In genomic region chrX:24282381-24283121, GRCh38 we compare ENCODE assay signal across 14 cellular contexts. TPM values are rescaled to one million over a fixed set of nuclear protein-coding genes. Genes with fewer than 3 reads are reported as not detected.
DNase-seq lines count a peak whose midpoint lies in the region; ATAC-seq, FAIRE-seq and TF ChIP-seq lines count a peak whose summit lies in the region.
"Had no signal": no experiment of that assay in that cellular context is flagged by ENCODE, and none has a peak within 500 bp of the region (broad histone marks: within the 10 kb centered on the region; RNA-seq: fewer than 3 reads in every experiment).

No MANE protein-coding gene starts in this region.

- no peak overlapping the region for H3K4me3 ChIP-seq in cardiac muscle cell
- no peak overlapping the region for H3K4me3 ChIP-seq in heart right ventricle
- H3K4me3 ChIP-seq in kidney (ENCODE audit: low read length in 2 of 2): no peak overlapping the region
- H3K4me3 ChIP-seq in prostate gland: no peak overlapping the region
- no peak overlapping the region for H3K4me3 ChIP-seq in esophagus squamous epithelium

- H3K4me1 ChIP-seq in cardiac muscle cell (ENCODE audit: low read depth): peaks cover 15% of the 10 kb centered on the region
- H3K4me1 ChIP-seq in heart right ventricle: no peaks in the 10 kb centered on the region
- H3K4me1 ChIP-seq in kidney (ENCODE audit: control insufficient read depth in 1 of 2, insufficient read depth in 1 of 2, low read depth in 1 of 2, low read length in 2 of 2): peaks cover 0 to 2% of the 10 kb centered on the region in 2 donors
- no peaks in the 10 kb centered on the region for H3K4me1 ChIP-seq in prostate gland (replicated peaks)
- no peaks in the 10 kb centered on the region for H3K4me1 ChIP-seq in esophagus squamous epithelium

- no peak for TF ChIP-seq POLR2A in prostate gland (IDR thresholded peaks at IDR 0.05)
- no peak for TF ChIP-seq POLR2A in esophagus squamous epithelium (IDR thresholded peaks at IDR 0.05)

- ATAC-seq in heart right ventricle (no peak), WTC11 (peak; percentile 65), GM21447 (IDR thresholded peaks at IDR 0.05; ENCODE audit: unreplicated experiment) (no peak)
- ATAC-seq: PC-3 had no signal

- TF ChIP-seq CTCF in cardiac muscle cell (IDR thresholded peaks at IDR 0.05; ENCODE audit: low read depth, low read length): no peak
- no peak for TF ChIP-seq CTCF in heart right ventricle (IDR thresholded peaks at IDR 0.05)
- TF ChIP-seq CTCF in WTC11 (IDR thresholded peaks at IDR 0.05): no peak
- TF ChIP-seq CTCF in kidney (IDR thresholded peaks at IDR 0.05; ENCODE audit: borderline replicate concordance, extremely low read depth, insufficient read depth): no peak
- no peak for TF ChIP-seq CTCF in prostate gland (IDR thresholded peaks at IDR 0.05)
- TF ChIP-seq CTCF in esophagus squamous epithelium (IDR thresholded peaks at IDR 0.05): no peak

- peaks cover 29% of the 10 kb centered on the region for H3K4me1 Mint-ChIP-seq in WTC11

- intact Hi-C loops in heart right ventricle (cut with DNase I): no loop called here
- intact Hi-C loops in kidney (cut with DNase I): no loop called here
- intact Hi-C loops in prostate gland (cut with DNase I): no loop called here
- intact Hi-C loops in esophagus squamous epithelium (cut with DNase I): no loop called here

- H3K27me3 Mint-ChIP-seq in WTC11 (ENCODE audit: low read depth): no peaks in the 10 kb centered on the region

- H3K27ac ChIP-seq in cardiac muscle cell (no peak overlapping the region), heart right ventricle (peak overlapping the region in 1 of 10 donors; percentile 15), kidney (ENCODE audit: low read depth in 2 of 2, low read length in 2 of 2) (no peak overlapping the region), prostate gland (no peak overlapping the region), esophagus squamous epithelium (peak overlapping the region in 2 of 4 donors; percentile 22 to 61)

- no peaks in the 10 kb centered on the region for H3K36me3 Mint-ChIP-seq in WTC11

- H3K27ac Mint-ChIP-seq in WTC11: peak overlapping the region; percentile 42

- peak; percentile 84 for FAIRE-seq in kidney (lab: Jason Lieb, UNC)

- no peaks in the 10 kb centered on the region for H3K27me3 ChIP-seq in cardiac muscle cell
- peaks cover 0 to 89% (median 0%) of the 10 kb centered on the region in 7 donors for H3K27me3 ChIP-seq in heart right ventricle
- H3K27me3 ChIP-seq in prostate gland (replicated peaks; ENCODE audit: insufficient read depth): no peaks in the 10 kb centered on the region
- H3K27me3 ChIP-seq in esophagus squamous epithelium: no peaks in the 10 kb centered on the region

- H3K9me3 Mint-ChIP-seq in WTC11: no peaks in the 10 kb centered on the region

- WGBS in heart right ventricle, 2 donors: 31 to 40% methylated on average over 12 of the region's 12 CpGs
- WGBS in prostate gland: 22% methylated on average over 12 of the region's 12 CpGs
- 41 to 51% methylated on average over 11 to 12 of the region's 12 CpGs for WGBS in esophagus squamous epithelium, 2 donors

- no peak overlapping the region for H3K9ac ChIP-seq in kidney (ENCODE audit: low read length in 2 of 2)

- POLR2A ChIA-PET in WTC11 (lab: Charles Lee): no interaction called here

- H3K36me3 ChIP-seq in cardiac muscle cell (no peaks in the 10 kb centered on the region), heart right ventricle (no peaks in the 10 kb centered on the region), kidney (ENCODE audit: control insufficient read depth in 1 of 2, insufficient read depth in 2 of 2, low read length in 2 of 2) (no peaks in the 10 kb centered on the region), prostate gland (no peaks in the 10 kb centered on the region), esophagus squamous epithelium (no peaks in the 10 kb centered on the region)

- CTCF ChIA-PET in WTC11 (lab: Charles Lee): interaction anchor here (0.6 to 1.4 kb wide), 6 partner anchors 12 to 704 kb away, joined by 3 to 5 read pairs (median 3); no protein-coding TSS in a partner anchor

- peak overlapping the region; percentile 36; the same call in 1 of the 2 replicates for H3K4me3 Mint-ChIP-seq in WTC11

- DNase-seq in cardiac muscle cell (ENCODE audit: low read depth in 1 of 2, low spot score in 1 of 2) (peak; percentile 46 to 69), heart right ventricle (no peak), WTC11 (ENCODE audit: low spot score) (no peak), kidney (no peak), mesenteric fat pad (ENCODE audit: low spot score) (no peak), prostate gland (ENCODE audit: low spot score) (no peak), esophagus squamous epithelium (lab: John Stamatoyannopoulos, UW) (no peak)
- DNase-seq: activated CD4-positive, CD25-positive, alpha-beta regulatory T cell; effector CD8-positive, alpha-beta T cell; NCI-H1105 treated with DMSO at 0.1 percent for 48 hours; PC-3; right cardiac atrium had no signal

- H3K9me3 ChIP-seq in cardiac muscle cell (ENCODE audit: low read depth) (no peaks in the 10 kb centered on the region), heart right ventricle (no peaks in the 10 kb centered on the region), kidney (ENCODE audit: control insufficient read depth in 1 of 2, low read length in 2 of 2) (no peaks in the 10 kb centered on the region), prostate gland (no peaks in the 10 kb centered on the region), esophagus squamous epithelium (no peaks in the 10 kb centered on the region)

TF ChIP-seq in WTC11, 78 proteins besides CTCF, POLR2A, EP300 and RAD21:
- TF ChIP-seq JAZF1 (CRISPR knock-in tag; IDR thresholded peaks at IDR 0.05) (no peak), ZBTB21 (CRISPR knock-in tag; IDR thresholded peaks at IDR 0.05; ENCODE audit: borderline replicate concordance) (no peak), GABPB1 (CRISPR knock-in tag; IDR thresholded peaks at IDR 0.05) (no peak), HMGA2 (CRISPR knock-in tag; IDR thresholded peaks at IDR 0.05) (no peak), ZSCAN18 (CRISPR knock-in tag; IDR thresholded peaks at IDR 0.05) (no peak), ZNF423 (CRISPR knock-in tag; IDR thresholded peaks at IDR 0.05) (no peak), CBFB (CRISPR knock-in tag; IDR thresholded peaks at IDR 0.05; ENCODE audit: low read depth) (no peak)
- TF ChIP-seq, protein P1, sequence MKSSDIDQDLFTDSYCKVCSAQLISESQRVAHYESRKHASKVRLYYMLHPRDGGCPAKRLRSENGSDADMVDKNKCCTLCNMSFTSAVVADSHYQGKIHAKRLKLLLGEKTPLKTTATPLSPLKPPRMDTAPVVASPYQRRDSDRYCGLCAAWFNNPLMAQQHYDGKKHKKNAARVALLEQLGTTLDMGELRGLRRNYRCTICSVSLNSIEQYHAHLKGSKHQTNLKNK (CRISPR knock-in tag; IDR thresholded peaks at IDR 0.05): no peak
- TF ChIP-seq, protein P2, sequence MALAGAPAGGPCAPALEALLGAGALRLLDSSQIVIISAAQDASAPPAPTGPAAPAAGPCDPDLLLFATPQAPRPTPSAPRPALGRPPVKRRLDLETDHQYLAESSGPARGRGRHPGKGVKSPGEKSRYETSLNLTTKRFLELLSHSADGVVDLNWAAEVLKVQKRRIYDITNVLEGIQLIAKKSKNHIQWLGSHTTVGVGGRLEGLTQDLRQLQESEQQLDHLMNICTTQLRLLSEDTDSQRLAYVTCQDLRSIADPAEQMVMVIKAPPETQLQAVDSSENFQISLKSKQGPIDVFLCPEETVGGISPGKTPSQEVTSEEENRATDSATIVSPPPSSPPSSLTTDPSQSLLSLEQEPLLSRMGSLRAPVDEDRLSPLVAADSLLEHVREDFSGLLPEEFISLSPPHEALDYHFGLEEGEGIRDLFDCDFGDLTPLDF (CRISPR knock-in tag; IDR thresholded peaks at IDR 0.05): no peak
- TF ChIP-seq, protein P3, sequence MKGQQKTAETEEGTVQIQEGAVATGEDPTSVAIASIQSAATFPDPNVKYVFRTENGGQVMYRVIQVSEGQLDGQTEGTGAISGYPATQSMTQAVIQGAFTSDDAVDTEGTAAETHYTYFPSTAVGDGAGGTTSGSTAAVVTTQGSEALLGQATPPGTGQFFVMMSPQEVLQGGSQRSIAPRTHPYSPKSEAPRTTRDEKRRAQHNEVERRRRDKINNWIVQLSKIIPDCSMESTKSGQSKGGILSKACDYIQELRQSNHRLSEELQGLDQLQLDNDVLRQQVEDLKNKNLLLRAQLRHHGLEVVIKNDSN (CRISPR knock-in tag; IDR thresholded peaks at IDR 0.05): no peak

RNA-seq across cellular contexts. Expression of gene SUPT20HL2, which starts 31.3 kb away (rescaled TPM):
- total RNA-seq in cardiac muscle cell (0.12 and 0.25 TPM in 2 replicates), heart right ventricle (not detected), WTC11 (2021) (not detected in 3 replicates), kidney (not detected), mesenteric fat pad (not detected), prostate gland (10 to 100 TPM in 1 of 2 donors, under 1 TPM in 1; 0.14 to 10.5 TPM), esophagus squamous epithelium (not detected)
- polyA plus RNA-seq in cardiac muscle cell (0.09 and 0.17 TPM in 2 replicates), heart right ventricle (not detected), kidney (ENCODE audit: insufficient read depth, low read depth, low replicate concordance) (not detected)
- total RNA-seq: left lobe of liver, PC-3, right cardiac atrium had no signal
- polyA plus RNA-seq: right cardiac atrium had no signal

Comparison
In these comparisons a context has a peak if more than half of its experiments do, and no peak if none do; other contexts are left out.
1. DNase-seq: peak in cardiac muscle cell (2 of 2); none in heart right ventricle (0 of 2), WTC11 (single experiment), kidney (single experiment), mesenteric fat pad (single experiment), prostate gland (single experiment) and esophagus squamous epithelium (single experiment).